In the genomic region with DNA sequence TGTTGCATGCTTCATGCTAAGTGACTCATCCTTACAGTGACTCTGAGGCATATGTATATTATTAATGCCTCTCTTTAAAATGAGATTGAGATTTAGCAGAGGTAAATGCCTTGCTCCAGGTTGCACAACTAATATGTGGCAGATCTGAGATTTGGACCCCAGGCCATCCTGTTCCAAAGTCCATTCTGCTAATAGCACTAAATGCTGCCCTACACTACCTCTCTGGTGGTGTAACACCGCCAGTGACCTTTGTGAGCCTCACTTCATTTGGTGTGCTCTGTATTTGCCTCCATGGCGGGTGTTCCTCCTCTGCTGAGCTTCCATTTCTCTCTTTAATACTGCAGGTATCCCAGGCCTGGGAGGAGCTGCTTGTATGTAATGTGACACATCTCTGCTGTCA, we compare ENCODE assay signal across 2 cellular contexts.
TF ChIP-seq lines count a peak whose summit lies in the region.

No MANE protein-coding gene starts in this region.

TF ChIP-seq in HepG2, 621 proteins besides CTCF, POLR2A, EP300 and RAD21 (continued from another document):
- no peak for TF ChIP-seq ZNF558 (CRISPR knock-in tag; IDR thresholded peaks at IDR 0.05; ENCODE audit: borderline replicate concordance)
- peak; percentile 64; the same call in 1 of the 2 replicates for TF ChIP-seq HNF4A (CRISPR knock-in tag; IDR thresholded peaks at IDR 0.05)
- no peak for TF ChIP-seq KDM1A (CRISPR knock-in tag; IDR thresholded peaks at IDR 0.05)
- peak; percentile 35; the same call in 1 of the 2 replicates for TF ChIP-seq GFI1 (CRISPR knock-in tag; IDR thresholded peaks at IDR 0.05; ENCODE audit: borderline replicate concordance)
- TF ChIP-seq SP1 (IDR thresholded peaks at IDR 0.05) = no peak
- TF ChIP-seq SP1 (CRISPR knock-in tag; IDR thresholded peaks at IDR 0.05) = no peak
- peak; percentile 5; the same call in 1 of the 2 replicates for TF ChIP-seq CEBPB (IDR thresholded peaks at IDR 0.05; ENCODE audit: borderline replicate concordance, low read depth, low read length)
- TF ChIP-seq ZNF577 (CRISPR knock-in tag; IDR thresholded peaks at IDR 0.05; ENCODE audit: borderline replicate concordance, low read depth) = no peak
- TF ChIP-seq NR2F1 (CRISPR knock-in tag; IDR thresholded peaks at IDR 0.05) = no peak
- no peak for TF ChIP-seq ZNF678 (CRISPR knock-in tag; IDR thresholded peaks at IDR 0.05)

TF ChIP-seq in neural cell, 6 proteins besides CTCF, POLR2A, EP300 and RAD21 (continued from another document):
- TF ChIP-seq, protein P1, sequence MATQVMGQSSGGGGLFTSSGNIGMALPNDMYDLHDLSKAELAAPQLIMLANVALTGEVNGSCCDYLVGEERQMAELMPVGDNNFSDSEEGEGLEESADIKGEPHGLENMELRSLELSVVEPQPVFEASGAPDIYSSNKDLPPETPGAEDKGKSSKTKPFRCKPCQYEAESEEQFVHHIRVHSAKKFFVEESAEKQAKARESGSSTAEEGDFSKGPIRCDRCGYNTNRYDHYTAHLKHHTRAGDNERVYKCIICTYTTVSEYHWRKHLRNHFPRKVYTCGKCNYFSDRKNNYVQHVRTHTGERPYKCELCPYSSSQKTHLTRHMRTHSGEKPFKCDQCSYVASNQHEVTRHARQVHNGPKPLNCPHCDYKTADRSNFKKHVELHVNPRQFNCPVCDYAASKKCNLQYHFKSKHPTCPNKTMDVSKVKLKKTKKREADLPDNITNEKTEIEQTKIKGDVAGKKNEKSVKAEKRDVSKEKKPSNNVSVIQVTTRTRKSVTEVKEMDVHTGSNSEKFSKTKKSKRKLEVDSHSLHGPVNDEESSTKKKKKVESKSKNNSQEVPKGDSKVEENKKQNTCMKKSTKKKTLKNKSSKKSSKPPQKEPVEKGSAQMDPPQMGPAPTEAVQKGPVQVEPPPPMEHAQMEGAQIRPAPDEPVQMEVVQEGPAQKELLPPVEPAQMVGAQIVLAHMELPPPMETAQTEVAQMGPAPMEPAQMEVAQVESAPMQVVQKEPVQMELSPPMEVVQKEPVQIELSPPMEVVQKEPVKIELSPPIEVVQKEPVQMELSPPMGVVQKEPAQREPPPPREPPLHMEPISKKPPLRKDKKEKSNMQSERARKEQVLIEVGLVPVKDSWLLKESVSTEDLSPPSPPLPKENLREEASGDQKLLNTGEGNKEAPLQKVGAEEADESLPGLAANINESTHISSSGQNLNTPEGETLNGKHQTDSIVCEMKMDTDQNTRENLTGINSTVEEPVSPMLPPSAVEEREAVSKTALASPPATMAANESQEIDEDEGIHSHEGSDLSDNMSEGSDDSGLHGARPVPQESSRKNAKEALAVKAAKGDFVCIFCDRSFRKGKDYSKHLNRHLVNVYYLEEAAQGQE (IDR thresholded peaks at IDR 0.05; ENCODE audit: borderline replicate concordance) = no peak
- TF ChIP-seq SMC3 (conservative IDR thresholded peaks at IDR 0.05; ENCODE audit: poor library complexity) (no peak), POLR2AphosphoS5 (IDR thresholded peaks at IDR 0.05) (no peak), MXI1 (conservative IDR thresholded peaks at IDR 0.05; ENCODE audit: poor library complexity, severe bottlenecking) (no peak)
TF ChIP-seq in neural cell: peak in this region for 0.
